Comparison of ENCODE assay signal across 8 cellular contexts in genomic region chr2:26764906-26765305, GRCh38. TPM values are rescaled to one million over a fixed set of nuclear protein-coding genes. Genes with fewer than 3 reads are reported as not detected.
DNase-seq lines count a peak whose midpoint lies in the region; ATAC-seq and TF ChIP-seq lines count a peak whose summit lies in the region.

No MANE protein-coding gene starts in this region.

- H3K27ac ChIP-seq in CD4-positive, alpha-beta memory T cell (ENCODE audit: low read depth, low read length) = peak overlapping the region; percentile 88
- no peak overlapping the region for H3K27ac ChIP-seq in OCI-LY3 (ENCODE audit: low read length)

- CTCF ChIA-PET in CD4-positive, alpha-beta memory T cell (lab: Charles Lee; ENCODE audit: partially characterized antibody) = interaction anchor here (1.0 kb wide), 1 partner anchor 19 kb away, joined by 3 read pairs; no protein-coding TSS in a partner anchor

- H3K4me1 ChIP-seq in CD4-positive, alpha-beta memory T cell (ENCODE audit: insufficient read depth, low read length) = peaks cover 52% of the 10 kb centered on the region
- peaks cover 8% of the 10 kb centered on the region; the same call in 1 of the 2 replicates for H3K4me1 ChIP-seq in OCI-LY3 (ENCODE audit: low read length)
- H3K4me1 ChIP-seq in neuron (ENCODE audit: insufficient read depth, low read length) = peaks cover 40% of the 10 kb centered on the region

- peak overlapping the region; percentile 96 for H3K4me2 ChIP-seq in OCI-LY3 (ENCODE audit: low read length)

- 0 out of 2 replicates have a peak, but pooled peaks cover 5% of the 10 kb centered on the region for H4K20me1 ChIP-seq in OCI-LY3 (ENCODE audit: insufficient read depth, low read length)

- no peak overlapping the region for H2AFZ ChIP-seq in OCI-LY3 (ENCODE audit: low read depth, low read length)
- no peak overlapping the region for H2AFZ ChIP-seq in neuron (ENCODE audit: low read depth, low read length)

- ATAC-seq in HG02571 (IDR thresholded peaks at IDR 0.05; ENCODE audit: unreplicated experiment) = no peak
- ATAC-seq in HG03045 (IDR thresholded peaks at IDR 0.05; ENCODE audit: unreplicated experiment) = no peak

- H3K4me1 Mint-ChIP-seq in CD4-positive, alpha-beta memory T cell = peaks cover 21 to 63% (median 45%) of the 10 kb centered on the region in 4 donors
- peaks cover 10% of the 10 kb centered on the region for H3K4me1 Mint-ChIP-seq in endothelial cell (ENCODE audit: unreplicated experiment)

- H3K27me3 Mint-ChIP-seq in CD4-positive, alpha-beta memory T cell = no peaks in the 10 kb centered on the region
- H3K27me3 Mint-ChIP-seq in endothelial cell (ENCODE audit: unreplicated experiment) = no peaks in the 10 kb centered on the region

- DNase-seq in CD4-positive, alpha-beta memory T cell = no peak
- no peak for DNase-seq in endothelial cell (ENCODE audit: low spot score)
- no peak for DNase-seq in activated CD8-positive, alpha-beta memory T cell treated with anti-CD3 and anti-CD28 coated beads, Interleukin-2, amount 50 U/mL, for 48 hours
- no peak for DNase-seq in NCI-H1105 (lab: John Stamatoyannopoulos, UW)

- POLR2A ChIA-PET in CD4-positive, alpha-beta memory T cell (lab: Charles Lee; ENCODE audit: partially characterized antibody) = interaction anchor here (0.5 to 2.4 kb wide), 5 partner anchors 8 to 294 kb away, joined by 3 to 12 read pairs (median 7); partner anchors contain the start of gene CENPA

- H3K79me2 ChIP-seq in OCI-LY3 (ENCODE audit: low read length) = peaks cover 19% of the 10 kb centered on the region

- H3K9me3 ChIP-seq in CD4-positive, alpha-beta memory T cell (ENCODE audit: control insufficient read depth in 1 of 2, low read length in 2 of 2) = no peaks in the 10 kb centered on the region
- H3K9me3 ChIP-seq in OCI-LY3 (ENCODE audit: insufficient read depth, low read length) (no peaks in the 10 kb centered on the region), neuron (ENCODE audit: low read length) (no peaks in the 10 kb centered on the region)

- H3K36me3 Mint-ChIP-seq in CD4-positive, alpha-beta memory T cell = peaks cover 0 to 6% of the 10 kb centered on the region in 2 donors
- no peaks in the 10 kb centered on the region for H3K36me3 Mint-ChIP-seq in endothelial cell (ENCODE audit: low read depth, unreplicated experiment)

- peak overlapping the region; percentile 79 to 97 (median 95) for H3K27ac Mint-ChIP-seq in CD4-positive, alpha-beta memory T cell
- no peak overlapping the region for H3K27ac Mint-ChIP-seq in endothelial cell (ENCODE audit: unreplicated experiment)

- intact Hi-C loops in CD4-positive, alpha-beta memory T cell (cut with micrococcal nuclease) = loop anchor here (1.0 kb wide), 1 partner anchor 20 kb away; no protein-coding TSS in a partner anchor

- no peaks in the 10 kb centered on the region for H3K27me3 ChIP-seq in CD4-positive, alpha-beta memory T cell (ENCODE audit: insufficient read depth, low read length)
- no peaks in the 10 kb centered on the region for H3K27me3 ChIP-seq in OCI-LY3 (ENCODE audit: low read depth, low read length)
- no peaks in the 10 kb centered on the region for H3K27me3 ChIP-seq in neuron (ENCODE audit: insufficient read depth, low read length)

- H3K9me3 Mint-ChIP-seq in CD4-positive, alpha-beta memory T cell = no peaks in the 10 kb centered on the region
- no peaks in the 10 kb centered on the region for H3K9me3 Mint-ChIP-seq in endothelial cell (ENCODE audit: unreplicated experiment)

- H3K36me3 ChIP-seq in CD4-positive, alpha-beta memory T cell (ENCODE audit: insufficient read depth, low read length) = no peaks in the 10 kb centered on the region
- H3K36me3 ChIP-seq in OCI-LY3 (replicated peaks; ENCODE audit: low read depth, low read length) (no peaks in the 10 kb centered on the region), neuron (ENCODE audit: insufficient read depth, low read length) (peaks cover 7% of the 10 kb centered on the region)

- H3K4me3 ChIP-seq in CD4-positive, alpha-beta memory T cell (ENCODE audit: low read length in 2 of 2) = peak overlapping the region; percentile 44 to 90
- peak overlapping the region; percentile 97 for H3K4me3 ChIP-seq in OCI-LY3 (ENCODE audit: low read length)
- peak overlapping the region; percentile 95 for H3K4me3 ChIP-seq in neuron (ENCODE audit: low read length)

- peak overlapping the region; percentile 91 to 96 (median 94) for H3K4me3 Mint-ChIP-seq in CD4-positive, alpha-beta memory T cell
- H3K4me3 Mint-ChIP-seq in endothelial cell (ENCODE audit: unreplicated experiment) = peak overlapping the region; percentile 93

- TF ChIP-seq CTCF in OCI-LY3 (IDR thresholded peaks at IDR 0.05; ENCODE audit: low read depth, low read length) (no peak), endothelial cell (IDR thresholded peaks at IDR 0.05; ENCODE audit: unreplicated experiment) (no peak)

- peak overlapping the region; percentile 91 for H3K9ac ChIP-seq in OCI-LY3 (ENCODE audit: low read length)

RNA-seq across cellular contexts. Expression of gene SLC35F6, which starts 0.8 kb away (rescaled TPM):
- total RNA-seq in CD4-positive, alpha-beta memory T cell = 10 to 100 TPM; 20.1 to 22.2 TPM
- polyA plus RNA-seq in CD4-positive, alpha-beta memory T cell = 1 to 10 TPM; 4.8 to 6.9 TPM
- total RNA-seq in endothelial cell (ENCODE audit: unreplicated experiment) = 23.8 TPM

RNA-seq across cellular contexts. Expression of gene CENPA, which starts 20.9 kb away (rescaled TPM):
- under 1 TPM in 1 of 2 experiments, not detected in 1; 0.32 TPM for total RNA-seq in CD4-positive, alpha-beta memory T cell
- not detected for polyA plus RNA-seq in CD4-positive, alpha-beta memory T cell
- 3.9 TPM for total RNA-seq in endothelial cell (ENCODE audit: unreplicated experiment)
